15 cellular contexts compared by ENCODE assay signal in the genomic region with DNA sequence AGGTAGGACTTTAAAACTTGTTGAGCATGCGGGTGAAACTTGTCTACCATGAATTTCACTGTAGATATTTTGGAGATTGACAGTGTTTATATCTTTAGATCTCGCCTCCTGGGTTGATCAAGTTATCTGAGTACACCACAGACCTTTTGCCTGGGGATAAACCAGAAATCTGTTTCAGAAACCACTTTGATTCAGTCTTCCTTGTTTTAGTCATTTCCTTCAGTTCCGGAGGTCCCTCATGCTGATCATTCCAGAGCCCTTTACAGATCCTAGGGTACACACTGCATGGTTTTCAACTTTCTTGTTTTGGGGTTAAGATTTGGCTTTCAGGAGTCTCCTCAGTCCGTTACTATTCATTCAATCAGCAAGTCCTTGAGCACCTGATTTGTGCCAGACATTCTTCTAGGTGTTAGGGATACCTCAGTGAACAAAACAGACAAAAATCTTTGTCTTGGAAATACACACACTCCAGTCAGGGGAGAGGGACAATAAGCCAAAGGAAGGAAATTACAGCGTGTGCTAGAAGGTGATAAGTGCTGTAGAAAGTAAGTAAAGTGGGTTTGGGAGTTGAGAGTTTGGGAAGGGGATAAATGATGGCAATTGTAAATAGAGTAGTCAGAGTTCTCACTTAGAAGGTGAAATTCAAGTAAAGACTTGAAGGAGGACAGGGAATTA. TPM values are rescaled to one million over a fixed set of nuclear protein-coding genes. Genes with fewer than 3 reads are reported as not detected.
DNase-seq lines count a peak whose midpoint lies in the region; ATAC-seq and TF ChIP-seq lines count a peak whose summit lies in the region.
"Had no signal": no experiment of that assay in that cellular context is flagged by ENCODE, and none has a peak within 500 bp of the region (broad histone marks: within the 10 kb centered on the region; RNA-seq: fewer than 3 reads in every experiment).

No MANE protein-coding gene starts in this region.

- 92 to 98% methylated on average over 5 of the region's 5 CpGs for WGBS in aorta, 2 donors

- H3K9ac ChIP-seq in Karpas-422 (ENCODE audit: low read length), result no peak overlapping the region
- H3K9ac ChIP-seq: KMS-11 had no signal

- H2AFZ ChIP-seq in PC-9 (peak overlapping the region; percentile 17; the same call in 1 of the 2 replicates), Karpas-422 (ENCODE audit: low read length) (no peak overlapping the region)

- no peak for TF ChIP-seq CTCF in Caco-2 (IDR thresholded peaks at IDR 0.05; ENCODE audit: insufficient read depth in 1 of 2, low read depth in 1 of 2, low read length in 1 of 2, severe bottlenecking in 1 of 2, unreplicated experiment in 1 of 2)
- TF ChIP-seq CTCF in PC-9 (conservative IDR thresholded peaks at IDR 0.05), result no peak
- no peak for TF ChIP-seq CTCF in endothelial cell (IDR thresholded peaks at IDR 0.05; ENCODE audit: unreplicated experiment)

- H3K4me1 Mint-ChIP-seq in Caco-2 (ENCODE audit: low read depth, unreplicated experiment), result peaks cover 16% of the 10 kb centered on the region
- peaks cover 28% of the 10 kb centered on the region for H3K4me1 Mint-ChIP-seq in endothelial cell (ENCODE audit: unreplicated experiment)

- CTCF ChIA-PET in Caco-2 (lab: Charles Lee) (no interaction called here), PC-9 (lab: Charles Lee) (no interaction called here)

- POLR2A ChIA-PET in Caco-2 (lab: Charles Lee) (no interaction called here), PC-9 (lab: Charles Lee; ENCODE audit: unreplicated experiment) (no interaction called here)

- peaks cover 20% of the 10 kb centered on the region for H3F3A ChIP-seq in PC-9 (ENCODE audit: insufficient read depth, low read depth)

- peaks cover 18% of the 10 kb centered on the region for H3K4me1 ChIP-seq in Caco-2
- H3K4me1 ChIP-seq in PC-9 (replicated peaks; ENCODE audit: insufficient read depth), result peaks cover 18% of the 10 kb centered on the region
- peaks cover 7% of the 10 kb centered on the region for H3K4me1 ChIP-seq in Karpas-422 (ENCODE audit: low read length)
- no peaks in the 10 kb centered on the region for H3K4me1 ChIP-seq in aorta (ENCODE audit: control insufficient read depth in 1 of 2, insufficient read depth in 2 of 2, low read length in 2 of 2)
- H3K4me1 ChIP-seq: BE2C had no signal

- no peak for ATAC-seq in aorta (ENCODE audit: low FRiP score)
- no peak for ATAC-seq in stimulated activated naive CD8-positive, alpha-beta T cell treated with anti-CD3 and anti-CD28 coated beads, Interleukin-15, Interleukin-2, amounts not matched to agents 100 U/mL and 50 U/mL, for 24 hours
- ATAC-seq: HepG2, Panc1 had no signal

- H3K9me3 Mint-ChIP-seq in Caco-2 (ENCODE audit: unreplicated experiment) (peaks cover 22% of the 10 kb centered on the region), endothelial cell (ENCODE audit: unreplicated experiment) (peaks cover 7% of the 10 kb centered on the region)

- H3K36me3 ChIP-seq in Caco-2 (ENCODE audit: control insufficient read depth, insufficient read depth, low read length), result no peaks in the 10 kb centered on the region; the same call in 1 of the 2 replicates
- no peaks in the 10 kb centered on the region for H3K36me3 ChIP-seq in PC-9 (ENCODE audit: low read depth)
- H3K36me3 ChIP-seq in Karpas-422 (ENCODE audit: insufficient read depth, low read length), result no peaks in the 10 kb centered on the region
- no peaks in the 10 kb centered on the region for H3K36me3 ChIP-seq in aorta (ENCODE audit: control insufficient read depth in 1 of 2, insufficient read depth in 2 of 2, low read length in 1 of 2)
- H3K36me3 ChIP-seq: BE2C had no signal

- DNase-seq in Caco-2 (no peak), PC-9 (peak in 1 of 2 experiments; percentile 77), endothelial cell (ENCODE audit: low spot score) (no peak), pulmonary artery endothelial cell (ENCODE audit: low read depth, low spot score) (peak; percentile 22), Karpas-422 (no peak), aorta (no peak)
- DNase-seq in stimulated activated naive CD8-positive, alpha-beta T cell treated with anti-CD3 and anti-CD28 coated beads, Interleukin-15, Interleukin-2, amounts not matched to agents 100 U/mL and 50 U/mL, for 24 hours, result no peak
- DNase-seq: BE2C, NCI-H187 treated with DMSO at 0.1 percent for 48 hours, NCI-H446 treated with DMSO at 0.1 percent for 48 hours, NCI-H748 treated with DMSO at 0.1 percent for 48 hours, Right ventricle myocardium superior had no signal

- peaks cover 22% of the 10 kb centered on the region for H3K36me3 Mint-ChIP-seq in Caco-2 (ENCODE audit: insufficient read depth, unreplicated experiment)
- peaks cover 9% of the 10 kb centered on the region for H3K36me3 Mint-ChIP-seq in endothelial cell (ENCODE audit: low read depth, unreplicated experiment)

- TSS peak; percentile 29 for BruUV-seq in Caco-2 (replicated peaks; lab: Mats Ljungman, UMichigan)
- BruUV-seq in PC-9 (replicated peaks; lab: Mats Ljungman, UMichigan), result no TSS peak

- H3K27me3 ChIP-seq in Caco-2 (replicated peaks; ENCODE audit: control insufficient read depth, insufficient read depth, low read length), result no peaks in the 10 kb centered on the region
- no peaks in the 10 kb centered on the region for H3K27me3 ChIP-seq in PC-9 (ENCODE audit: insufficient read depth, low read depth)
- H3K27me3 ChIP-seq in Karpas-422 (ENCODE audit: low read length), result no peaks in the 10 kb centered on the region
- H3K27me3 ChIP-seq in aorta (ENCODE audit: control insufficient read depth in 1 of 2, insufficient read depth in 2 of 2, low read length in 1 of 2), result no peaks in the 10 kb centered on the region
- H3K27me3 ChIP-seq: BE2C had no signal

- no peak overlapping the region for H3K4me3 ChIP-seq in Caco-2 (ENCODE audit: low read depth, low read length)
- peak overlapping the region; percentile 5; the same call in 1 of the 2 replicates for H3K4me3 ChIP-seq in PC-9
- no peak overlapping the region for H3K4me3 ChIP-seq in Karpas-422 (ENCODE audit: low read length)
- no peak overlapping the region for H3K4me3 ChIP-seq in aorta (ENCODE audit: low read length in 2 of 2)

- H3K27ac Mint-ChIP-seq in Caco-2 (ENCODE audit: unreplicated experiment), result peak overlapping the region; percentile 6
- H3K27ac Mint-ChIP-seq in endothelial cell (ENCODE audit: unreplicated experiment), result peak overlapping the region; percentile 88

- intact Hi-C loops in Caco-2 (cut with micrococcal nuclease; ENCODE audit: unreplicated experiment) (loop anchor here (1.0 kb wide), 2 partner anchors 14 to 36 kb away; no protein-coding TSS in a partner anchor), PC-9 (cut with micrococcal nuclease; ENCODE audit: unreplicated experiment) (no loop called here), aorta (cut with DNase I) (no loop called here)

- H3K4me3 Mint-ChIP-seq in Caco-2 (ENCODE audit: unreplicated experiment) (peak overlapping the region; percentile 0), endothelial cell (ENCODE audit: unreplicated experiment) (peak overlapping the region; percentile 32)

- peaks cover 29% of the 10 kb centered on the region for H3K9me3 ChIP-seq in Caco-2
- peaks cover 15% of the 10 kb centered on the region for H3K9me3 ChIP-seq in PC-9 (ENCODE audit: insufficient read depth, low read depth)
- H3K9me3 ChIP-seq in Karpas-422 (ENCODE audit: low read length), result peaks cover 7% of the 10 kb centered on the region
- peaks cover 5% of the 10 kb centered on the region for H3K9me3 ChIP-seq in aorta (ENCODE audit: control insufficient read depth, low read length)
- H3K9me3 ChIP-seq: BE2C had no signal

- H3K79me2 ChIP-seq in PC-9 (ENCODE audit: low read depth) (no peaks in the 10 kb centered on the region), Karpas-422 (ENCODE audit: low read length) (no peaks in the 10 kb centered on the region)

- H4K20me1 ChIP-seq in PC-9 (ENCODE audit: insufficient read depth) (no peaks in the 10 kb centered on the region), Karpas-422 (ENCODE audit: insufficient read depth, low read depth, low read length) (no peaks in the 10 kb centered on the region)

- H3K27me3 Mint-ChIP-seq in Caco-2 (ENCODE audit: insufficient read depth, unreplicated experiment) (no peaks in the 10 kb centered on the region), endothelial cell (ENCODE audit: unreplicated experiment) (peaks cover 8% of the 10 kb centered on the region)

- H3K4me2 ChIP-seq in PC-9 (peak overlapping the region; percentile 58), Karpas-422 (ENCODE audit: low read depth, low read length, poor library complexity, severe bottlenecking) (no peak overlapping the region)
- H3K4me2 ChIP-seq: KMS-11 had no signal

- H3K9me2 ChIP-seq in PC-9 (ENCODE audit: insufficient read depth), result no peaks in the 10 kb centered on the region
- H3K9me2 ChIP-seq in Karpas-422 (replicated peaks; ENCODE audit: insufficient read depth, low read length), result no peaks in the 10 kb centered on the region

- peak overlapping the region; percentile 83 for H3K27ac ChIP-seq in PC-9
- no peak overlapping the region for H3K27ac ChIP-seq in Karpas-422 (ENCODE audit: low read length)
- H3K27ac ChIP-seq in aorta (ENCODE audit: low read depth in 1 of 2, low read length in 2 of 2), result no peak overlapping the region
- H3K27ac ChIP-seq: KMS-11 had no signal

RNA-seq across cellular contexts. Expression of gene NOD2, which starts 12.2 kb away (rescaled TPM):
- total RNA-seq in Caco-2 (2022) (0.23 and 0.51 TPM in 2 replicates), PC-9 (2021) (0.70 and 0.75 TPM in 2 replicates), endothelial cell (ENCODE audit: unreplicated experiment) (0.51 TPM), pulmonary artery endothelial cell (0.26 and 1.2 TPM in 2 replicates), aorta (1 to 10 TPM; 3.7 to 9.3 TPM)
- not detected in 2 replicates for total RNA-seq in Karpas-422 (2014; rRNA removed; shearing (Covaris generic); ENCODE audit: low replicate concordance)
- polyA plus RNA-seq in aorta, result under 1 TPM; 0.31 to 0.38 TPM

RNA-seq across cellular contexts. Expression of gene SNX20, which starts 24.5 kb away (rescaled TPM):
- total RNA-seq in Caco-2 (2022) (not detected in 2 replicates), PC-9 (2021) (not detected in 2 replicates), endothelial cell (ENCODE audit: unreplicated experiment) (not detected), pulmonary artery endothelial cell (not detected in 2 replicates), aorta (1 to 10 TPM; 2.7 to 5.0 TPM)
- 10.2 and 15.4 TPM in 2 replicates for total RNA-seq in Karpas-422 (2014; rRNA removed; shearing (Covaris generic); ENCODE audit: low replicate concordance)
- 1 to 10 TPM in 1 of 2 donors, under 1 TPM in 1; 0.41 to 1.8 TPM for polyA plus RNA-seq in aorta
- total RNA-seq: HepG2 had no signal
- polyA plus RNA-seq: HepG2 had no signal

RNA-seq across cellular contexts. Expression of gene CYLD, which starts 36.3 kb away (rescaled TPM):
- total RNA-seq in Caco-2 (2022), result 9.8 and 13.1 TPM in 2 replicates
- 12.6 and 19.0 TPM in 2 replicates for total RNA-seq in PC-9 (2021)
- total RNA-seq in endothelial cell (ENCODE audit: unreplicated experiment), result 30.7 TPM
- total RNA-seq in pulmonary artery endothelial cell, result 24.7 and 65.8 TPM in 2 replicates
- total RNA-seq in Karpas-422 (2014; rRNA removed; shearing (Covaris generic); ENCODE audit: low replicate concordance), result 37.5 and 44.4 TPM in 2 replicates
- total RNA-seq in aorta, result 10 to 100 TPM; 59.0 to 65.1 TPM
- polyA plus RNA-seq in aorta, result 10 to 100 TPM; 15.8 to 26.4 TPM
